ENCODE assay signal across 1 cellular context in the genomic region with DNA sequence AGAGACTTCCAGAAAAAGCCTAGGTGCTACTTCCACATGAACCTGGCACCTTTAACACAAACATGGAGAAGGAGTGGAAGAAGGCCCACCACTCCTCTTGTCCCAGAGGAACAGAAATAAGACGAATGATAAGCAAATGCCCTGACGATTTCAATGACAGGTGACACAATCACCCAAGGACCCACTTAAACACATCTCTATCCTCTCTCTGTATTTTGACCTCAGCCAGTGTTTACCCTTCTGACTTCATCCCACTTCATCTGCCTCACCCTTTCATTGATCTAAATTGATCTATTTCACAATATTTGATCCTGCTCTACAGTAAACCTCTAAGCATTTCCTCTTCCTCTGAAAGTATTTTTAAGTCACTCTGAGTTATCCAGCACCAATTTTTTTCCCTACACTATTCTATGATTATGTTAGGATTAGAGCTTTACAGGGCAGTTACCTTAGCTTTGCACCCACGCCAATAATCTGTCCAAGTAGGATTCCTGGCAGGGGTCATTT.
TF ChIP-seq lines count a peak whose summit lies in the region.

No MANE protein-coding gene starts in this region.

TF ChIP-seq in HepG2, 621 proteins besides CTCF, POLR2A, EP300 and RAD21 (continued from another document and continues in another):
- TF ChIP-seq TBP (CRISPR knock-in tag; IDR thresholded peaks at IDR 0.05), result no peak
- no peak for TF ChIP-seq MAF1 (CRISPR knock-in tag; IDR thresholded peaks at IDR 0.05; ENCODE audit: borderline replicate concordance)
- TF ChIP-seq POLR2AphosphoS2 (IDR thresholded peaks at IDR 0.05; ENCODE audit: low read depth, low read length), result no peak
- TF ChIP-seq PCBP2 (optimal IDR thresholded peaks at IDR 0.05; ENCODE audit: low read depth, low read length, poor library complexity, severe bottlenecking), result no peak
- TF ChIP-seq PRDM4 (CRISPR knock-in tag; IDR thresholded peaks at IDR 0.05; ENCODE audit: borderline replicate concordance), result no peak
- no peak for TF ChIP-seq PHF20 (CRISPR knock-in tag; IDR thresholded peaks at IDR 0.05)
- TF ChIP-seq RBM22 (optimal IDR thresholded peaks at IDR 0.05; ENCODE audit: low read length), result no peak
- peak; percentile 79; the same call in 1 of the 2 replicates for TF ChIP-seq GATA4 (IDR thresholded peaks at IDR 0.05; ENCODE audit: borderline replicate concordance, low read depth)
- no peak for TF ChIP-seq ZBTB4 (CRISPR knock-in tag; IDR thresholded peaks at IDR 0.05; ENCODE audit: borderline replicate concordance)
- peak; percentile 96 for TF ChIP-seq SMAD3 (CRISPR knock-in tag; IDR thresholded peaks at IDR 0.05)
- peak; percentile 98 for TF ChIP-seq ELF3 (CRISPR knock-in tag; IDR thresholded peaks at IDR 0.05)
- TF ChIP-seq ZNF792 (CRISPR knock-in tag; IDR thresholded peaks at IDR 0.05), result no peak; the same call in 1 of the 2 replicates
- TF ChIP-seq ZNF614 (CRISPR knock-in tag; IDR thresholded peaks at IDR 0.05; ENCODE audit: borderline replicate concordance), result peak; percentile 58; the same call in 1 of the 2 replicates
- no peak for TF ChIP-seq TGIF2 (CRISPR knock-in tag; IDR thresholded peaks at IDR 0.05)
- TF ChIP-seq FOXK2 (IDR thresholded peaks at IDR 0.05), result 0 out of 2 replicates have a peak, but pooled peaks have one; percentile 56
- no peak for TF ChIP-seq ZBTB1 (CRISPR knock-in tag; IDR thresholded peaks at IDR 0.05; ENCODE audit: borderline replicate concordance)
- no peak for TF ChIP-seq ZNF44 (CRISPR knock-in tag; IDR thresholded peaks at IDR 0.05)
- no peak for TF ChIP-seq PAX8 (CRISPR knock-in tag; IDR thresholded peaks at IDR 0.05; ENCODE audit: borderline replicate concordance)
- TF ChIP-seq BCL6 (CRISPR knock-in tag; IDR thresholded peaks at IDR 0.05), result peak; percentile 91
- TF ChIP-seq DNMT3B (CRISPR knock-in tag; conservative IDR thresholded peaks at IDR 0.05), result no peak
- TF ChIP-seq ZNF720 (CRISPR knock-in tag; IDR thresholded peaks at IDR 0.05), result no peak
- TF ChIP-seq ZNF296 (CRISPR knock-in tag; conservative IDR thresholded peaks at IDR 0.05), result no peak
- no peak; the same call in 1 of the 2 replicates for TF ChIP-seq MBD4 (IDR thresholded peaks at IDR 0.05; ENCODE audit: borderline replicate concordance, low read length)
- peak; percentile 84; the same call in 1 of the 2 replicates for TF ChIP-seq SOX5 (CRISPR knock-in tag; IDR thresholded peaks at IDR 0.05; ENCODE audit: borderline replicate concordance)
- peak; percentile 72; the same call in 1 of the 2 replicates for TF ChIP-seq MED13 (CRISPR knock-in tag; IDR thresholded peaks at IDR 0.05)
- no peak for TF ChIP-seq SRY (CRISPR knock-in tag; IDR thresholded peaks at IDR 0.05)
- TF ChIP-seq MIER2 (CRISPR knock-in tag; IDR thresholded peaks at IDR 0.05), result no peak
- no peak for TF ChIP-seq AGO2 (optimal IDR thresholded peaks at IDR 0.05; ENCODE audit: low read depth, low read length)
- no peak for TF ChIP-seq ZNF350 (CRISPR knock-in tag; IDR thresholded peaks at IDR 0.05; ENCODE audit: borderline replicate concordance, low read depth)
- TF ChIP-seq, protein P1, sequence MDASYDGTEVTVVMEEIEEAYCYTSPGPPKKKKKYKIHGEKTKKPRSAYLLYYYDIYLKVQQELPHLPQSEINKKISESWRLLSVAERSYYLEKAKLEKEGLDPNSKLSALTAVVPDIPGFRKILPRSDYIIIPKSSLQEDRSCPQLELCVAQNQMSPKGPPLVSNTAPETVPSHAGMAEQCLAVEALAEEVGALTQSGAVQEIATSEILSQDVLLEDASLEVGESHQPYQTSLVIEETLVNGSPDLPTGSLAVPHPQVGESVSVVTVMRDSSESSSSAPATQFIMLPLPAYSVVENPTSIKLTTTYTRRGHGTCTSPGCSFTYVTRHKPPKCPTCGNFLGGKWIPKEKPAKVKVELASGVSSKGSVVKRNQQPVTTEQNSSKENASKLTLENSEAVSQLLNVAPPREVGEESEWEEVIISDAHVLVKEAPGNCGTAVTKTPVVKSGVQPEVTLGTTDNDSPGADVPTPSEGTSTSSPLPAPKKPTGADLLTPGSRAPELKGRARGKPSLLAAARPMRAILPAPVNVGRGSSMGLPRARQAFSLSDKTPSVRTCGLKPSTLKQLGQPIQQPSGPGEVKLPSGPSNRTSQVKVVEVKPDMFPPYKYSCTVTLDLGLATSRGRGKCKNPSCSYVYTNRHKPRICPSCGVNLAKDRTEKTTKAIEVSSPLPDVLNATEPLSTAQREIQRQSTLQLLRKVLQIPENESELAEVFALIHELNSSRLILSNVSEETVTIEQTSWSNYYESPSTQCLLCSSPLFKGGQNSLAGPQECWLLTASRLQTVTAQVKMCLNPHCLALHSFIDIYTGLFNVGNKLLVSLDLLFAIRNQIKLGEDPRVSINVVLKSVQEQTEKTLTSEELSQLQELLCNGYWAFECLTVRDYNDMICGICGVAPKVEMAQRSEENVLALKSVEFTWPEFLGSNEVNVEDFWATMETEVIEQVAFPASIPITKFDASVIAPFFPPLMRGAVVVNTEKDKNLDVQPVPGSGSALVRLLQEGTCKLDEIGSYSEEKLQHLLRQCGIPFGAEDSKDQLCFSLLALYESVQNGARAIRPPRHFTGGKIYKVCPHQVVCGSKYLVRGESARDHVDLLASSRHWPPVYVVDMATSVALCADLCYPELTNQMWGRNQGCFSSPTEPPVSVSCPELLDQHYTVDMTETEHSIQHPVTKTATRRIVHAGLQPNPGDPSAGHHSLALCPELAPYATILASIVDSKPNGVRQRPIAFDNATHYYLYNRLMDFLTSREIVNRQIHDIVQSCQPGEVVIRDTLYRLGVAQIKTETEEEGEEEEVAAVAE (CRISPR knock-in tag; IDR thresholded peaks at IDR 0.05; ENCODE audit: borderline replicate concordance), result peak; percentile 90; the same call in 1 of the 2 replicates
- TF ChIP-seq, protein P2, sequence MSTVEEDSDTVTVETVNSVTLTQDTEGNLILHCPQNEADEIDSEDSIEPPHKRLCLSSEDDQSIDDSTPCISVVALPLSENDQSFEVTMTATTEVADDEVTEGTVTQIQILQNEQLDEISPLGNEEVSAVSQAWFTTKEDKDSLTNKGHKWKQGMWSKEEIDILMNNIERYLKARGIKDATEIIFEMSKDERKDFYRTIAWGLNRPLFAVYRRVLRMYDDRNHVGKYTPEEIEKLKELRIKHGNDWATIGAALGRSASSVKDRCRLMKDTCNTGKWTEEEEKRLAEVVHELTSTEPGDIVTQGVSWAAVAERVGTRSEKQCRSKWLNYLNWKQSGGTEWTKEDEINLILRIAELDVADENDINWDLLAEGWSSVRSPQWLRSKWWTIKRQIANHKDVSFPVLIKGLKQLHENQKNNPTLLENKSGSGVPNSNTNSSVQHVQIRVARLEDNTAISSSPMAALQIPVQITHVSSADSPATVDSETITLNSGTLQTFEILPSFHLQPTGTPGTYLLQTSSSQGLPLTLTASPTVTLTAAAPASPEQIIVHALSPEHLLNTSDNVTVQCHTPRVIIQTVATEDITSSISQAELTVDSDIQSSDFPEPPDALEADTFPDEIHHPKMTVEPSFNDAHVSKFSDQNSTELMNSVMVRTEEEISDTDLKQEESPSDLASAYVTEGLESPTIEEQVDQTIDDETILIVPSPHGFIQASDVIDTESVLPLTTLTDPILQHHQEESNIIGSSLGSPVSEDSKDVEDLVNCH (CRISPR knock-in tag; IDR thresholded peaks at IDR 0.05), result no peak
- TF ChIP-seq EEA1 (CRISPR knock-in tag; IDR thresholded peaks at IDR 0.05; ENCODE audit: borderline replicate concordance), result no peak
- TF ChIP-seq ASH2L (IDR thresholded peaks at IDR 0.05; ENCODE audit: insufficient read length, low read depth, low read length), result no peak
- no peak for TF ChIP-seq RBFOX2 (IDR thresholded peaks at IDR 0.05; ENCODE audit: low read depth, low read length)
- no peak for TF ChIP-seq ZNF691 (CRISPR knock-in tag; IDR thresholded peaks at IDR 0.05; ENCODE audit: borderline replicate concordance, low read depth)
- TF ChIP-seq ZNF878 (CRISPR knock-in tag; IDR thresholded peaks at IDR 0.05), result no peak
- no peak for TF ChIP-seq TAF15 (IDR thresholded peaks at IDR 0.05; ENCODE audit: low read depth, low read length, poor library complexity, severe bottlenecking)
- no peak for TF ChIP-seq ZNF746 (CRISPR knock-in tag; IDR thresholded peaks at IDR 0.05)
